In genomic region chr9:133780962-133781827, GRCh38 we compare ENCODE assay signal across 14 cellular contexts. TPM values are rescaled to one million over a fixed set of nuclear protein-coding genes. Genes with fewer than 3 reads are reported as not detected.
DNase-seq lines count a peak whose midpoint lies in the region; ATAC-seq, FAIRE-seq and TF ChIP-seq lines count a peak whose summit lies in the region.
"Had no signal": no experiment of that assay in that cellular context is flagged by ENCODE, and none has a peak within 500 bp of the region (broad histone marks: within the 10 kb centered on the region; RNA-seq: fewer than 3 reads in every experiment).

No MANE protein-coding gene starts in this region.

- in situ Hi-C loops in GM12878 (cut with MboI), result no loop called here

- H3K27ac Mint-ChIP-seq in IgD-negative memory B cell, result peak overlapping the region in 2 of 3 donors; percentile 80 to 83
- H3K27ac Mint-ChIP-seq in stimulated activated naive B cell treated with anti-CD40 and anti-IgM and Interleukin-4, amounts not matched to agents 10 μg/mL and 1 μg/mL and 100 μg/mL, for 72 hours, result peak overlapping the region; percentile 25
- no peak overlapping the region for H3K27ac Mint-ChIP-seq in CD8-positive, alpha-beta T cell
- H3K27ac Mint-ChIP-seq: CD4-positive, alpha-beta T cell; GM23338 had no signal

- H3K27me3 ChIP-seq in GM12878 (replicated peaks in 1 of 2; ENCODE audit: control insufficient read depth in 2 of 2, insufficient read depth in 2 of 2, low read length in 1 of 2), result no peaks in the 10 kb centered on the region
- no peaks in the 10 kb centered on the region for H3K27me3 ChIP-seq in CD8-positive, alpha-beta T cell (ENCODE audit: insufficient read depth, low read length)

- H3K4me1 ChIP-seq in GM12878 (ENCODE audit: control insufficient read depth, insufficient read depth, low read length) (peaks cover 13% of the 10 kb centered on the region), mucosa of descending colon (ENCODE audit: low read depth) (no peaks in the 10 kb centered on the region)
- no peaks in the 10 kb centered on the region for H3K4me1 ChIP-seq in CD8-positive, alpha-beta T cell (ENCODE audit: insufficient read depth, low read length)

- H3K27ac ChIP-seq in GM12878 (ENCODE audit: control insufficient read depth, insufficient read depth), result no peak overlapping the region
- H3K27ac ChIP-seq in CD8-positive, alpha-beta T cell (ENCODE audit: low read depth, low read length), result no peak overlapping the region

- H3K4me1 Mint-ChIP-seq in IgD-negative memory B cell, result peaks cover 27 to 36% (median 33%) of the 10 kb centered on the region in 3 donors
- H3K4me1 Mint-ChIP-seq in stimulated activated naive B cell treated with anti-CD40 and anti-IgM and Interleukin-4, amounts not matched to agents 10 μg/mL and 1 μg/mL and 100 μg/mL, for 72 hours, result peaks cover 44 to 49% of the 10 kb centered on the region in 2 donors
- no peaks in the 10 kb centered on the region for H3K4me1 Mint-ChIP-seq in CD8-positive, alpha-beta T cell (ENCODE audit: low read depth)
- H3K4me1 Mint-ChIP-seq: GM23338 had no signal

- no peak for FAIRE-seq in GM12878 (lab: Jason Lieb, UNC)
- FAIRE-seq: HTR-8/SVneo had no signal

- no peaks in the 10 kb centered on the region for H4K20me1 ChIP-seq in GM12878 (ENCODE audit: control insufficient read depth, insufficient read depth)

- ATAC-seq in GM12878 (no peak), mucosa of descending colon (no peak)
- no peak for ATAC-seq in stimulated activated naive B cell treated with anti-CD40 and anti-IgM and Interleukin-4, amounts not matched to agents 10 μg/mL and 1 μg/mL and 100 μg/mL, for 72 hours (replicated peaks)
- no peak for ATAC-seq in CD8-positive, alpha-beta T cell

- BruUV-seq in GM12878 (replicated peaks; lab: Mats Ljungman, UMichigan), result no TSS peak

- POLR2A ChIA-PET in GM12878 (lab: Charles Lee), result interaction anchor here (1.3 to 3.2 kb wide), 2 partner anchors 12 to 212 kb away, joined by 3 to 16 read pairs; no protein-coding TSS in a partner anchor
- POLR2A ChIA-PET in CD8-positive, alpha-beta T cell (lab: Charles Lee), result interaction anchor here (1.9 kb wide), 1 partner anchor 213 kb away, joined by 7 read pairs; no protein-coding TSS in a partner anchor

- H3K9me3 ChIP-seq in GM12878 (replicated peaks; ENCODE audit: control insufficient read depth, insufficient read depth, low read length) (no peaks in the 10 kb centered on the region; the same call in 2 of the 3 replicates), mucosa of descending colon (no peaks in the 10 kb centered on the region)
- H3K9me3 ChIP-seq in CD8-positive, alpha-beta T cell (ENCODE audit: low read length), result no peaks in the 10 kb centered on the region
- H3K9me3 ChIP-seq: Caco-2 had no signal

- SMC1A ChIA-PET in GM12878 (lab: Charles Lee; ENCODE audit: uncharacterized antibody, unreplicated experiment), result interaction anchor here (0.6 to 3.2 kb wide), 4 partner anchors 27 to 216 kb away, joined by 4 to 53 read pairs (median 4); no protein-coding TSS in a partner anchor

- H3K36me3 ChIP-seq in GM12878 (ENCODE audit: control insufficient read depth in 2 of 2, insufficient read depth in 2 of 2, low read length in 1 of 2) (peaks cover 10 to 32% of the 10 kb centered on the region in 2 experiments; a peak in 3 of 4 replicates), mucosa of descending colon (ENCODE audit: low read depth) (no peaks in the 10 kb centered on the region)
- H3K36me3 ChIP-seq in CD8-positive, alpha-beta T cell (ENCODE audit: insufficient read depth, low read length), result no peaks in the 10 kb centered on the region

- intact Hi-C loops in GM12878 (cut with micrococcal nuclease; ENCODE audit: unreplicated experiment) (no loop called here), mucosa of descending colon (cut with DNase I, micrococcal nuclease) (no loop called here)
- intact Hi-C loops in CD8-positive, alpha-beta T cell (cut with DNase I, micrococcal nuclease), result no loop called here

- RAD21 ChIA-PET in GM12878 (lab: Charles Lee; ENCODE audit: unreplicated experiment), result interaction anchor here (1.1 to 3.3 kb wide), 9 partner anchors 12 to 317 kb away, joined by 3 to 76 read pairs (median 3); no protein-coding TSS in a partner anchor

- no peaks in the 10 kb centered on the region for H3K27me3 Mint-ChIP-seq in IgD-negative memory B cell
- H3K27me3 Mint-ChIP-seq in stimulated activated naive B cell treated with anti-CD40 and anti-IgM and Interleukin-4, amounts not matched to agents 10 μg/mL and 1 μg/mL and 100 μg/mL, for 72 hours, result no peaks in the 10 kb centered on the region
- no peaks in the 10 kb centered on the region for H3K27me3 Mint-ChIP-seq in CD8-positive, alpha-beta T cell (ENCODE audit: low read depth)
- H3K27me3 Mint-ChIP-seq: CD4-positive, alpha-beta T cell had no signal

- H3K4me3 ChIP-seq in GM12878, result no peak overlapping the region
- H3K4me3 ChIP-seq in mucosa of descending colon, result no peak overlapping the region
- H3K4me3 ChIP-seq in CD8-positive, alpha-beta T cell (ENCODE audit: low read depth, low read length), result no peak overlapping the region
- H3K4me3 ChIP-seq: GM23338 had no signal

- H3K4me2 ChIP-seq in GM12878 (ENCODE audit: control insufficient read depth, insufficient read depth), result no peak overlapping the region
- H3K4me2 ChIP-seq: GM23338 had no signal

- H3K9ac ChIP-seq in GM12878 (ENCODE audit: control insufficient read depth, insufficient read depth, low read length), result no peak overlapping the region

- no peaks in the 10 kb centered on the region for H3K9me3 Mint-ChIP-seq in IgD-negative memory B cell
- no peaks in the 10 kb centered on the region for H3K9me3 Mint-ChIP-seq in stimulated activated naive B cell treated with anti-CD40 and anti-IgM and Interleukin-4, amounts not matched to agents 10 μg/mL and 1 μg/mL and 100 μg/mL, for 72 hours
- H3K9me3 Mint-ChIP-seq in CD8-positive, alpha-beta T cell, result no peaks in the 10 kb centered on the region
- H3K9me3 Mint-ChIP-seq: CD4-positive, alpha-beta T cell; GM23338 had no signal

- H3K79me2 ChIP-seq in GM12878 (ENCODE audit: control insufficient read depth, insufficient read depth, low read length), result no peaks in the 10 kb centered on the region

- peaks cover 4% of the 10 kb centered on the region for H3K36me3 Mint-ChIP-seq in IgD-negative memory B cell
- H3K36me3 Mint-ChIP-seq in stimulated activated naive B cell treated with anti-CD40 and anti-IgM and Interleukin-4, amounts not matched to agents 10 μg/mL and 1 μg/mL and 100 μg/mL, for 72 hours, result peaks cover 46 to 62% of the 10 kb centered on the region in 2 donors
- no peaks in the 10 kb centered on the region for H3K36me3 Mint-ChIP-seq in CD8-positive, alpha-beta T cell

- DNase-seq in GM12878 (ENCODE audit: low read depth, low spot score) (no peak), mucosa of descending colon (peak in 2 of 3 donors; percentile 10 to 25), T-helper 1 cell (no peak), T-helper 9 cell (no peak)
- no peak for DNase-seq in stimulated activated naive B cell treated with anti-CD40 and anti-IgM and Interleukin-4, amounts not matched to agents 10 μg/mL and 1 μg/mL and 100 μg/mL, for 72 hours
- DNase-seq in CD8-positive, alpha-beta T cell, result no peak
- DNase-seq: NCI-H2081 treated with DMSO at 0.1 percent for 48 hours, NCI-H526 treated with DMSO at 0.1 percent for 48 hours had no signal

- CTCF ChIA-PET in GM12878 (lab: Yijun Ruan, JAX), result interaction anchor here (0.6 to 6.8 kb wide), 21 partner anchors 8 to 320 kb away, joined by 3 to 177 read pairs (median 5); no protein-coding TSS in a partner anchor
- CTCF ChIA-PET in CD8-positive, alpha-beta T cell (lab: Charles Lee), result interaction anchor here (0.5 to 7.7 kb wide), 9 partner anchors 8 to 935 kb away, joined by 3 to 161 read pairs (median 6); no protein-coding TSS in a partner anchor

- TF ChIP-seq EP300 in GM12878 (IDR thresholded peaks at IDR 0.05; ENCODE audit: borderline replicate concordance in 1 of 2, control insufficient read depth in 1 of 2, low read depth in 2 of 2, low read length in 2 of 2), result no peak

- H3K4me3 Mint-ChIP-seq in IgD-negative memory B cell, result peak overlapping the region in 1 of 4 donors; percentile 82
- H3K4me3 Mint-ChIP-seq in stimulated activated naive B cell treated with anti-CD40 and anti-IgM and Interleukin-4, amounts not matched to agents 10 μg/mL and 1 μg/mL and 100 μg/mL, for 72 hours, result no peak overlapping the region
- no peak overlapping the region for H3K4me3 Mint-ChIP-seq in CD8-positive, alpha-beta T cell
- H3K4me3 Mint-ChIP-seq: CD4-positive, alpha-beta T cell; GM23338 had no signal

- WGBS in GM12878 (ENCODE audit: insufficient coverage, insufficient replicate concordance, low lambda C conversion rate, missing lambda C conversion rate), result 93% methylated on average over 15 of the region's 15 CpGs

- TF ChIP-seq POLR2A in GM12878 (IDR thresholded peaks at IDR 0.05; ENCODE audit: low read depth, low read length), result no peak

- H2AFZ ChIP-seq in GM12878 (ENCODE audit: control insufficient read depth, low read depth, low read length), result no peak overlapping the region
- H2AFZ ChIP-seq: GM23338 had no signal

- TF ChIP-seq RAD21 in GM12878 (IDR thresholded peaks at IDR 0.05; ENCODE audit: insufficient read depth, low read depth, low read length), result no peak

- TF ChIP-seq CTCF in GM12878 (IDR thresholded peaks at IDR 0.05 in 2 of 3, conservative IDR thresholded peaks at IDR 0.05 in 1 of 3; ENCODE audit: control insufficient read depth in 2 of 3, extremely low read depth in 1 of 3, insufficient read depth in 1 of 3, low read depth in 3 of 3, low read length in 3 of 3) (no peak), mucosa of descending colon (IDR thresholded peaks at IDR 0.05) (no peak)
- no peak for TF ChIP-seq CTCF in CD8-positive, alpha-beta T cell (IDR thresholded peaks at IDR 0.05)

RNA-seq across cellular contexts. Expression of gene SARDH, which starts 43.0 kb away (rescaled TPM):
- 0.30 TPM for polyA plus RNA-seq in IgD-negative memory B cell
- 3.9 TPM in 2 replicates for total RNA-seq in GM12878 (2013; cell fraction: nucleolus; rRNA removed)
- 0.06 TPM in 1 of 2 replicates, not detected in the other for total RNA-seq in GM12878 (2014; rRNA removed)
- not detected in 2 replicates for total RNA-seq in GM12878 (2014; rRNA removed; fragmentation: Illumina TruSeq; extraction: Trizol)
- total RNA-seq in GM12878 (2021), result 0.15 and 0.16 TPM in 2 replicates
- not detected for polyA plus RNA-seq in GM12878 (2011; ENCODE audit: low read depth)
- polyA plus RNA-seq in GM12878 (2011; rRNA removed), result 0.07 and 0.14 TPM in 2 replicates
- polyA plus RNA-seq in GM12878 (2011; cell fraction: cytosol; rRNA removed), result 0.23 and 0.30 TPM in 2 replicates
- 1.0 and 1.4 TPM in 2 replicates for polyA plus RNA-seq in GM12878 (2011; cell fraction: nucleus; rRNA removed)
- 0.07 and 0.20 TPM in 2 replicates for polyA plus RNA-seq in GM12878 (2012)
- 0.03 TPM in 1 of 2 replicates, not detected in the other for polyA plus RNA-seq in GM12878 (2014; fragmentation: Illumina TruSeq; extraction: Trizol)
- not detected for polyA plus RNA-seq in GM12878 (2014; fragmentation: Nextera tagmentation; extraction: Ambion mirVana)
- 0.03 TPM in 1 of 2 replicates, not detected in the other for polyA plus RNA-seq in GM12878 (2014; rRNA removed)
- not detected for polyA plus RNA-seq in GM12878 (2016; fragmentation: Nextera tagmentation; extraction: Ambion mirVana)
- polyA minus RNA-seq in GM12878 (2011; rRNA and poly(A)+ RNA removed), result 0.31 TPM in 1 of 2 replicates, not detected in the other
- not detected in 2 replicates for polyA minus RNA-seq in GM12878 (2011; cell fraction: cytosol; rRNA and poly(A)+ RNA removed)
- polyA minus RNA-seq in GM12878 (2011; cell fraction: nucleus; rRNA and poly(A)+ RNA removed), result 0.38 and 0.60 TPM in 2 replicates
- total RNA-seq in mucosa of descending colon, result 1 to 10 TPM in 1 of 3 donors, under 1 TPM in 2; 0.23 to 2.1 (median 0.46) TPM
- total RNA-seq in CD8-positive, alpha-beta T cell, result 10 to 100 TPM; 10.2 to 11.4 TPM
- total RNA-seq: MCF 10A had no signal

Comparison
In these comparisons a context has a peak if more than half of its experiments do, and no peak if none do; other contexts are left out.
1. DNase-seq: peak in mucosa of descending colon (2 of 3); none in GM12878 (single experiment), stimulated activated naive B cell treated with anti-CD40 and anti-IgM and Interleukin-4, amounts not matched to agents 10 μg/mL and 1 μg/mL and 100 μg/mL, for 72 hours (single experiment), T-helper 1 cell (0 of 5), CD8-positive, alpha-beta T cell (0 of 7) and T-helper 9 cell (single experiment).